Comparison of ENCODE assay signal across 21 cellular contexts in the genomic region with DNA sequence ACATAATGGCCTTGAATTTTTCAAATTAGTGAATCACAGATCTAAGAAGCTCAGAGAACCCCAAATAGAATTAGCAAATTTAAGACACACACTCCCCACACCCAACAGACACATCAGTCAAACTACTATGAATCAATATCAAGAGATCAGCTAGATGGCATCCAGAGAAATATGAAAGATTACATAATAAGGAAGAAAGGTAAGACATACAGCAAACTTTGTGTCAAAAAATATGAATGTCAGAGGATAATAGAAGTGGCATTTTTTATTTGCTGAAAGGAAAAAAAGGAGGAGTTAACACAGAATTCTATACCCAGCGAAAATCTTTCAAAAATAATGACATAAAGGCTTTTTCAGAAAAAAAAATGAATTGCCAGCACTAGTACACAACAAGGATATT.
A peak's percentile ranks its signal among the peaks of the same experiment; 100 is the strongest.
DNase-seq lines count a peak whose midpoint lies in the region; ATAC-seq, FAIRE-seq and TF ChIP-seq lines count a peak whose summit lies in the region.
"Had no signal": no experiment of that assay in that cellular context is flagged by ENCODE, and none has a peak within 500 bp of the region (broad histone marks: within the 10 kb centered on the region; RNA-seq: fewer than 3 reads in every experiment).

No MANE protein-coding gene starts in this region.

- ATAC-seq in HCT116 (no peak), WTC11 (no peak), K562 (no peak)
- ATAC-seq: CD8-positive, alpha-beta T cell had no signal

- no peaks in the 10 kb centered on the region for H3K4me1 Mint-ChIP-seq in WTC11
- no peaks in the 10 kb centered on the region for H3K4me1 Mint-ChIP-seq in CD4-positive, alpha-beta memory T cell
- H3K4me1 Mint-ChIP-seq: CD14-positive monocyte; CD4-positive, CD25-positive, alpha-beta regulatory T cell had no signal

- no peaks in the 10 kb centered on the region for H3K4me1 ChIP-seq in HCT116 (ENCODE audit: control insufficient read depth in 1 of 2, insufficient read depth in 2 of 2, low read length in 2 of 2)
- H3K4me1 ChIP-seq in K562 (replicated peaks in 1 of 2; ENCODE audit: control insufficient read depth in 2 of 2, insufficient read depth in 2 of 2, low read length in 2 of 2): no peaks in the 10 kb centered on the region
- no peaks in the 10 kb centered on the region for H3K4me1 ChIP-seq in CD4-positive, alpha-beta memory T cell (ENCODE audit: insufficient read depth, low read length)
- H3K4me1 ChIP-seq: BE2C, BLaER1, Caco-2 had no signal

- RAD21 ChIA-PET in HCT116 (lab: Charles Lee; ENCODE audit: low non-redundant PET in 1 of 2, low total read pairs in 2 of 2, uncharacterized antibody in 2 of 2, unreplicated experiment in 2 of 2): no interaction called here

- no peak overlapping the region for H2AFZ ChIP-seq in HCT116 (ENCODE audit: low read depth, low read length, poor library complexity, severe bottlenecking)
- no peak overlapping the region for H2AFZ ChIP-seq in K562 (ENCODE audit: low read depth, low read length)

- no peak for TF ChIP-seq CTCF in HCT116 (IDR thresholded peaks at IDR 0.05 in 2 of 3, conservative IDR thresholded peaks at IDR 0.05 in 1 of 3; ENCODE audit: borderline replicate concordance in 1 of 3, insufficient read depth in 1 of 3, low read depth in 2 of 3, low read length in 2 of 3)
- no peak for TF ChIP-seq CTCF in WTC11 (IDR thresholded peaks at IDR 0.05)
- no peak for TF ChIP-seq CTCF in K562 (IDR thresholded peaks at IDR 0.05 in 2 of 3, conservative IDR thresholded peaks at IDR 0.05 in 1 of 3; ENCODE audit: insufficient read depth in 2 of 3, low read depth in 1 of 3, low read length in 3 of 3)

- no peak for TF ChIP-seq EP300 in K562 (IDR thresholded peaks at IDR 0.05; ENCODE audit: low read length)

- in situ Hi-C loops in K562 (cut with MboI): no loop called here

- H3K79me2 ChIP-seq in HCT116 (ENCODE audit: insufficient read depth, low read length): no peaks in the 10 kb centered on the region
- H3K79me2 ChIP-seq in K562 (ENCODE audit: control insufficient read depth, insufficient read depth, low read length): no peaks in the 10 kb centered on the region

- no peaks in the 10 kb centered on the region for H3K9me2 ChIP-seq in HCT116 (ENCODE audit: insufficient read depth)

- intact Hi-C loops in HCT116 (cut with micrococcal nuclease) (no loop called here), K562 (cut with micrococcal nuclease) (loop anchor here (5.0 kb wide), 1 partner anchor 108 kb away; the partner anchor contains the start of gene COCH)
- intact Hi-C loops in CD4-positive, alpha-beta memory T cell (cut with micrococcal nuclease): no loop called here

- no peak overlapping the region for H3K4me2 ChIP-seq in HCT116 (ENCODE audit: low read length)
- no peak overlapping the region for H3K4me2 ChIP-seq in K562 (ENCODE audit: insufficient read depth, low read length)
- H3K4me2 ChIP-seq: BLaER1 had no signal

- CTCF ChIA-PET in HCT116 (lab: Charles Lee) (no interaction called here), WTC11 (lab: Charles Lee) (no interaction called here), K562 (lab: Yijun Ruan, JAX; ENCODE audit: low intra/inter-chr PET ratio) (no interaction called here)
- CTCF ChIA-PET in CD4-positive, alpha-beta memory T cell (lab: Charles Lee; ENCODE audit: partially characterized antibody): no interaction called here

- H3K4me3 ChIP-seq in HCT116 (replicated peaks in 1 of 2; ENCODE audit: low read depth in 1 of 2, low read length in 2 of 2) (no peak overlapping the region), K562 (no peak overlapping the region)
- H3K4me3 ChIP-seq in CD4-positive, alpha-beta memory T cell (ENCODE audit: low read length in 2 of 2): no peak overlapping the region
- H3K4me3 ChIP-seq: BLaER1 had no signal

- BruUV-seq in HCT116 (replicated peaks; lab: Mats Ljungman, UMichigan) (no TSS peak), K562 (replicated peaks; lab: Mats Ljungman, UMichigan) (no TSS peak)

- H3K27ac ChIP-seq in HCT116 (ENCODE audit: low read depth, low read length) (no peak overlapping the region), K562 (ENCODE audit: extremely low read depth, low read depth, low read length) (no peak overlapping the region)
- no peak overlapping the region for H3K27ac ChIP-seq in CD4-positive, alpha-beta memory T cell (ENCODE audit: low read depth, low read length)
- H3K27ac ChIP-seq: BLaER1 had no signal

- no peak overlapping the region for H3K27ac Mint-ChIP-seq in WTC11
- no peak overlapping the region for H3K27ac Mint-ChIP-seq in CD4-positive, alpha-beta memory T cell
- H3K27ac Mint-ChIP-seq: CD14-positive monocyte; CD4-positive, CD25-positive, alpha-beta regulatory T cell; CD8-positive, alpha-beta T cell had no signal

- FAIRE-seq in K562 (lab: Jason Lieb, UNC): no peak
- FAIRE-seq: D721Med, G401.6, GM12892, GM18507 had no signal

- H4K20me1 ChIP-seq in HCT116 (ENCODE audit: insufficient read depth): no peaks in the 10 kb centered on the region
- H4K20me1 ChIP-seq in K562 (replicated peaks; ENCODE audit: control insufficient read depth, insufficient read depth, low read length): no peaks in the 10 kb centered on the region
- H4K20me1 ChIP-seq: BLaER1 had no signal

- WGBS in K562 (ENCODE audit: insufficient coverage, low coverage, missing lambda C conversion rate): 0% methylated on average over 1 of the region's 1 CpG

- POLR2A ChIA-PET in HCT116 (lab: Charles Lee) (no interaction called here), WTC11 (lab: Charles Lee) (no interaction called here), K562 (lab: Yijun Ruan, JAX) (no interaction called here)
- POLR2A ChIA-PET in CD4-positive, alpha-beta memory T cell (lab: Charles Lee; ENCODE audit: partially characterized antibody): no interaction called here

- H3K36me3 ChIP-seq in HCT116 (ENCODE audit: control insufficient read depth in 1 of 2, insufficient read depth in 2 of 2, low read length in 2 of 2) (no peaks in the 10 kb centered on the region), K562 (ENCODE audit: control insufficient read depth, insufficient read depth, low read length) (no peaks in the 10 kb centered on the region)
- H3K36me3 ChIP-seq in CD4-positive, alpha-beta memory T cell (ENCODE audit: insufficient read depth, low read length): no peaks in the 10 kb centered on the region
- H3K36me3 ChIP-seq: BE2C, BLaER1 had no signal

- no peak for DNase-seq in HCT116 (ENCODE audit: low read depth, low spot score)
- DNase-seq in WTC11 (ENCODE audit: low spot score): no peak
- DNase-seq in K562 (ENCODE audit: extremely low read depth in 1 of 4, low spot score in 3 of 4): no peak
- no peak for DNase-seq in CD4-positive, alpha-beta memory T cell
- DNase-seq in putamen (ENCODE audit: low spot score): no peak
- DNase-seq: 8988T; ACHN; BE2C; C1 segment of cervical spinal cord; Caco-2; Calu3; CD4-positive, CD25-positive, alpha-beta regulatory T cell; CD8-positive, alpha-beta T cell; DMS79 treated with DMSO at 0.1 percent for 48 hours; GF-D8 had no signal

- H3K9ac ChIP-seq in HCT116 (ENCODE audit: low read length): no peak overlapping the region
- H3K9ac ChIP-seq in K562 (ENCODE audit: insufficient read depth in 1 of 2, low read depth in 2 of 2, low read length in 2 of 2): no peak overlapping the region
- H3K9ac ChIP-seq: BLaER1 had no signal

- no peaks in the 10 kb centered on the region for H3K9me1 ChIP-seq in K562 (ENCODE audit: control insufficient read depth, insufficient read depth, low read length)

- H3K9me3 Mint-ChIP-seq in WTC11: peaks cover 56% of the 10 kb centered on the region
- peaks cover 0 to 33% (median 28%) of the 10 kb centered on the region in 8 donors for H3K9me3 Mint-ChIP-seq in CD4-positive, alpha-beta memory T cell

- TF ChIP-seq RAD21 in HCT116 (IDR thresholded peaks at IDR 0.05; ENCODE audit: low read depth) (no peak), K562 (CRISPR knock-in tag; conservative IDR thresholded peaks at IDR 0.05 in 1 of 2, IDR thresholded peaks at IDR 0.05 in 1 of 2) (no peak)

- no peak for TF ChIP-seq POLR2A in HCT116 (IDR thresholded peaks at IDR 0.05; ENCODE audit: borderline replicate concordance, extremely low read depth, insufficient read depth, insufficient read length)
- no peak for TF ChIP-seq POLR2A in K562 (conservative IDR thresholded peaks at IDR 0.05)

- H3K27me3 ChIP-seq in HCT116 (ENCODE audit: insufficient read depth, low read length) (no peaks in the 10 kb centered on the region), K562 (ENCODE audit: control insufficient read depth in 2 of 2, insufficient read depth in 2 of 2, low read length in 2 of 2) (no peaks in the 10 kb centered on the region)
- H3K27me3 ChIP-seq in CD4-positive, alpha-beta memory T cell (ENCODE audit: insufficient read depth, low read length): no peaks in the 10 kb centered on the region
- H3K27me3 ChIP-seq: BE2C, BLaER1 had no signal

- H3K9me3 ChIP-seq in HCT116 (ENCODE audit: control insufficient read depth in 1 of 2, insufficient read depth in 1 of 2, low read depth in 1 of 2, low read length in 2 of 2) (peaks cover 0 to 10% of the 10 kb centered on the region in 2 experiments; a peak in 2 of 4 replicates), K562 (replicated peaks; ENCODE audit: control insufficient read depth, insufficient read depth, low read depth, low read length) (peaks cover 2% of the 10 kb centered on the region; the same call in 1 of the 2 replicates)
- no peaks in the 10 kb centered on the region for H3K9me3 ChIP-seq in CD4-positive, alpha-beta memory T cell (ENCODE audit: control insufficient read depth in 1 of 2, low read length in 2 of 2)
- H3K9me3 ChIP-seq: BE2C had no signal

- no peaks in the 10 kb centered on the region; the same call in 1 of the 2 replicates for H3K27me3 Mint-ChIP-seq in WTC11 (ENCODE audit: low read depth)
- peaks cover 7% of the 10 kb centered on the region in 2 donors for H3K27me3 Mint-ChIP-seq in CD4-positive, alpha-beta memory T cell

- H3K4me3 Mint-ChIP-seq in WTC11: no peak overlapping the region
- no peak overlapping the region for H3K4me3 Mint-ChIP-seq in CD4-positive, alpha-beta memory T cell
- H3K4me3 Mint-ChIP-seq: CD14-positive monocyte; CD4-positive, CD25-positive, alpha-beta regulatory T cell; CD8-positive, alpha-beta T cell had no signal

- H3K36me3 Mint-ChIP-seq in WTC11: peaks cover 24% of the 10 kb centered on the region
- peaks cover 0 to 2% of the 10 kb centered on the region in 2 donors for H3K36me3 Mint-ChIP-seq in CD4-positive, alpha-beta memory T cell
- H3K36me3 Mint-ChIP-seq: CD14-positive monocyte; CD4-positive, CD25-positive, alpha-beta regulatory T cell; CD8-positive, alpha-beta T cell had no signal

TF ChIP-seq in HCT116, 20 proteins besides CTCF, POLR2A, EP300 and RAD21:
- no peak for TF ChIP-seq SP1 (IDR thresholded peaks at IDR 0.05; ENCODE audit: low read depth)
- TF ChIP-seq CBX3 (IDR thresholded peaks at IDR 0.05; ENCODE audit: low read depth): peak; percentile 18; the same call in 1 of the 2 replicates
TF ChIP-seq in HCT116: peak in this region for 1.

TF ChIP-seq in K562, 482 proteins besides CTCF, POLR2A, EP300 and RAD21 (continues in another document):
- 0 out of 2 replicates have a peak, but pooled peaks have one; percentile 19 for TF ChIP-seq XRCC3 (IDR thresholded peaks at IDR 0.05)
- TF ChIP-seq TRIM28 (IDR thresholded peaks at IDR 0.05): peak; percentile 86
- peak in 1 of 2 experiments; percentile 45; a peak in 1 of 3 replicates for TF ChIP-seq CBX3 (IDR thresholded peaks at IDR 0.05; ENCODE audit: borderline replicate concordance in 1 of 2, low read length in 2 of 2)
